Comparison of ENCODE assay signal across 30 cellular contexts in genomic region chr3:41502461-41502860, GRCh38.
"Had no signal": no experiment of that assay in that cellular context is flagged by ENCODE, and none has a peak within 500 bp of the region (broad histone marks: within the 10 kb centered on the region; RNA-seq: fewer than 3 reads in every experiment).

No MANE protein-coding gene starts in this region.

- H3K4me3 ChIP-seq: ascending aorta, colonic mucosa had no signal

- H3K27ac Mint-ChIP-seq: activated B cell treated with CpG ODN at 0.5 μM for 24 hours; activated CD8-positive, alpha-beta memory T cell treated with anti-CD3 and anti-CD28 coated beads, Interleukin-2, amount 10 ng/mL, durations not matched to agents 7 days and 5 days; activated CD8-positive, alpha-beta T cell treated with anti-CD3 and anti-CD28 coated beads for 36 hours; activated naive CD4-positive, alpha-beta T cell treated with anti-CD3 and anti-CD28 coated beads for 36 hours; activated naive CD8-positive, alpha-beta T cell treated with anti-CD3 and anti-CD28 coated beads for 36 hours; activated naive CD8-positive, alpha-beta T cell treated with anti-CD3 and anti-CD28 coated beads, Interleukin-2, amount 50 U/mL, for 24 hours; activated T-helper 1 cell treated with anti-CD3 and anti-CD28 coated beads, Interleukin-12 subunit alpha, Interleukin-12 subunit beta, Interleukin-2, Interleukin-4 antibody, amounts not matched to agents 30 ng/mL and 10 ng/mL and 1 ng/mL, durations not matched to agents 14 hours and 24 hours and 36 hours; activated T-helper 2 cell treated with anti-CD3 and anti-CD28 coated beads, Interferon-gamma antibody, Interleukin-2, Interleukin-4, amounts not matched to agents 10 μg/mL and 5 μg/mL and 100 μg/mL, durations not matched to agents 14 hours and 24 hours and 36 hours; T-helper 17 cell; T-helper 2 cell treated with Interferon-gamma antibody and Interleukin-4, amounts not matched to agents 5 μg/mL and 100 μg/mL, for 36 hours had no signal

- H3K9me3 ChIP-seq: ascending aorta, colonic mucosa had no signal

- H3K27me3 Mint-ChIP-seq: activated B cell treated with CpG ODN at 0.5 μM for 24 hours; activated CD8-positive, alpha-beta memory T cell treated with anti-CD3 and anti-CD28 coated beads, Interleukin-2, amount 10 ng/mL, durations not matched to agents 7 days and 5 days; activated CD8-positive, alpha-beta T cell treated with anti-CD3 and anti-CD28 coated beads for 36 hours; activated naive CD4-positive, alpha-beta T cell treated with anti-CD3 and anti-CD28 coated beads, Interleukin-2, amount 50 U/mL, for 24 hours; activated naive CD8-positive, alpha-beta T cell treated with anti-CD3 and anti-CD28 coated beads for 36 hours; activated naive CD8-positive, alpha-beta T cell treated with anti-CD3 and anti-CD28 coated beads, Interleukin-2, amount 50 U/mL, for 24 hours; brain; T-helper 17 cell had no signal

- H3K36me3 Mint-ChIP-seq: activated CD8-positive, alpha-beta memory T cell treated with anti-CD3 and anti-CD28 coated beads, Interleukin-2, amount 10 ng/mL, durations not matched to agents 7 days and 5 days; activated naive CD8-positive, alpha-beta T cell treated with anti-CD3 and anti-CD28 coated beads for 36 hours; brain had no signal

- H3K27me3 ChIP-seq: ascending aorta, colonic mucosa had no signal

- H3K9me3 Mint-ChIP-seq: activated B cell treated with CpG ODN at 0.5 μM for 24 hours; activated CD8-positive, alpha-beta T cell treated with anti-CD3 and anti-CD28 coated beads for 36 hours; activated naive CD4-positive, alpha-beta T cell treated with anti-CD3 and anti-CD28 coated beads for 36 hours; activated naive CD4-positive, alpha-beta T cell treated with anti-CD3 and anti-CD28 coated beads, Interleukin-2, amount 50 U/mL, for 24 hours; activated naive CD8-positive, alpha-beta T cell treated with anti-CD3 and anti-CD28 coated beads for 36 hours; activated T-helper 1 cell treated with anti-CD3 and anti-CD28 coated beads, Interleukin-12 subunit alpha, Interleukin-12 subunit beta, Interleukin-2, Interleukin-4 antibody, amounts not matched to agents 30 ng/mL and 10 ng/mL and 1 ng/mL, durations not matched to agents 14 hours and 24 hours and 36 hours; activated T-helper 2 cell treated with anti-CD3 and anti-CD28 coated beads, Interferon-gamma antibody, Interleukin-2, Interleukin-4, amounts not matched to agents 10 μg/mL and 5 μg/mL and 100 μg/mL, durations not matched to agents 14 hours and 24 hours and 36 hours; T-helper 2 cell treated with Interferon-gamma antibody and Interleukin-4, amounts not matched to agents 5 μg/mL and 100 μg/mL, for 36 hours had no signal

- H3K4me1 ChIP-seq: ascending aorta, colonic mucosa had no signal

- H3K36me3 ChIP-seq: ascending aorta, colonic mucosa, WERI-Rb-1 had no signal

- DNase-seq: activated B cell treated with CpG ODN at 0.5 μM for 24 hours; activated CD4-positive, alpha-beta T cell treated with anti-CD3 and anti-CD28 coated beads for 48 hours; activated CD4-positive, alpha-beta T cell treated with anti-CD3 and anti-CD28 coated beads, Interleukin-2, amount 50 U/mL, for 1 hour; activated CD4-positive, alpha-beta T cell treated with anti-CD3 and anti-CD28 coated beads, Interleukin-2, amount 50 U/mL, for 48 hours; activated CD8-positive, alpha-beta memory T cell treated with anti-CD3 and anti-CD28 coated beads, Interleukin-2, amount 10 ng/mL, durations not matched to agents 7 days and 5 days; activated CD8-positive, alpha-beta memory T cell treated with anti-CD3 and anti-CD28 coated beads, Interleukin-2, amount 50 U/mL, for 4 hours; activated CD8-positive, alpha-beta T cell treated with anti-CD3 and anti-CD28 coated beads for 36 hours; activated effector memory CD4-positive, alpha-beta T cell treated with anti-CD3 and anti-CD28 coated beads, Interleukin-2, amount 50 U/mL, for 16 hours; activated naive CD4-positive, alpha-beta T cell treated with anti-CD3 and anti-CD28 coated beads for 36 hours; activated naive CD8-positive, alpha-beta T cell treated with anti-CD3 and anti-CD28 coated beads for 36 hours; activated naive CD8-positive, alpha-beta T cell treated with anti-CD3 and anti-CD28 coated beads, Interleukin-2, amount 50 U/mL, for 24 hours; activated T-cell treated with anti-CD3 and anti-CD28 coated beads, Interleukin-2, amount 50 U/mL, for 1 hour; activated T-cell treated with anti-CD3 and anti-CD28 coated beads, Interleukin-2, amount 50 U/mL, for 48 hours; caudate nucleus; colonic mucosa; effector CD8-positive, alpha-beta T cell; head of caudate nucleus; T-helper 1 cell; T-helper 17 cell; T1000; WERI-Rb-1 had no signal

- H3K4me3 Mint-ChIP-seq: activated B cell treated with CpG ODN at 0.5 μM for 24 hours; activated CD8-positive, alpha-beta memory T cell treated with anti-CD3 and anti-CD28 coated beads, Interleukin-2, amount 10 ng/mL, durations not matched to agents 7 days and 5 days; activated CD8-positive, alpha-beta T cell treated with anti-CD3 and anti-CD28 coated beads for 36 hours; activated naive CD4-positive, alpha-beta T cell treated with anti-CD3 and anti-CD28 coated beads for 36 hours; activated naive CD4-positive, alpha-beta T cell treated with anti-CD3 and anti-CD28 coated beads, Interleukin-2, amount 50 U/mL, for 24 hours; activated naive CD8-positive, alpha-beta T cell treated with anti-CD3 and anti-CD28 coated beads for 36 hours; activated naive CD8-positive, alpha-beta T cell treated with anti-CD3 and anti-CD28 coated beads, Interleukin-2, amount 50 U/mL, for 24 hours; activated T-helper 1 cell treated with anti-CD3 and anti-CD28 coated beads, Interleukin-12 subunit alpha, Interleukin-12 subunit beta, Interleukin-2, Interleukin-4 antibody, amounts not matched to agents 30 ng/mL and 10 ng/mL and 1 ng/mL, durations not matched to agents 14 hours and 24 hours and 36 hours; brain; T-helper 17 cell; T-helper 2 cell treated with Interferon-gamma antibody and Interleukin-4, amounts not matched to agents 5 μg/mL and 100 μg/mL, for 36 hours had no signal

- H3K4me1 Mint-ChIP-seq: activated B cell treated with CpG ODN at 0.5 μM for 24 hours; activated CD8-positive, alpha-beta memory T cell treated with anti-CD3 and anti-CD28 coated beads, Interleukin-2, amount 10 ng/mL, durations not matched to agents 7 days and 5 days; activated naive CD4-positive, alpha-beta T cell treated with anti-CD3 and anti-CD28 coated beads, Interleukin-2, amount 50 U/mL, for 24 hours; brain; T-helper 17 cell had no signal

- FAIRE-seq: endometrium, endothelial cell of umbilical vein, frontal cortex had no signal
